Comparison of ENCODE assay signal across 23 cellular contexts in genomic region chr21:44464351-44464750, GRCh38. TPM values are rescaled to one million over a fixed set of nuclear protein-coding genes. Genes with fewer than 3 reads are reported as not detected.
DNase-seq lines count a peak whose midpoint lies in the region; TF ChIP-seq lines count a peak whose summit lies in the region.
"Had no signal": no experiment of that assay in that cellular context is flagged by ENCODE, and none has a peak within 500 bp of the region (broad histone marks: within the 10 kb centered on the region; RNA-seq: fewer than 3 reads in every experiment).

No MANE protein-coding gene starts in this region.

- no peak overlapping the region for H2AFZ ChIP-seq in GM23248

- peak; percentile 43 for DNase-seq in activated effector memory CD4-positive, alpha-beta T cell treated with anti-CD3 and anti-CD28 coated beads, Interleukin-2, amount 50 U/mL, for 16 hours
- DNase-seq in activated effector memory CD4-positive, alpha-beta T cell treated with Interleukin-2 at 50 U/mL for 16 hours, result no peak
- DNase-seq in mesendoderm, result no peak
- DNase-seq in neural crest cell (ENCODE audit: low read depth, low spot score), result no peak
- peak; percentile 48 to 75 for DNase-seq in suprapubic skin (ENCODE audit: low spot score in 2 of 2)
- no peak for DNase-seq in GM23248
- DNase-seq in NCI-H774 (lab: John Stamatoyannopoulos, UW), result no peak
- no peak for DNase-seq in GM13977 (ENCODE audit: low spot score)
- DNase-seq: 8988T; ACHN; AML-193; BE2C; CD4-positive, alpha-beta T cell; CD8-positive, alpha-beta memory T cell; DMS 273 treated with DMSO at 0.1 percent for 48 hours; DMS79; EL; GDM1; HCEC 1CT had no signal

- H2AK5ac ChIP-seq in mesendoderm (ENCODE audit: low read length), result no peak overlapping the region

- H3K56ac ChIP-seq in mesendoderm (ENCODE audit: low read length), result no peak overlapping the region

- no peaks in the 10 kb centered on the region for H3F3A ChIP-seq in GM23248 (ENCODE audit: insufficient read depth)

- H3K4me1 Mint-ChIP-seq in neural crest cell, result peaks cover 4% of the 10 kb centered on the region
- H3K4me1 Mint-ChIP-seq: CD8-positive, alpha-beta memory T cell had no signal

- no peak overlapping the region for H3K4me3 Mint-ChIP-seq in neural crest cell
- H3K4me3 Mint-ChIP-seq: CD14-positive monocyte; CD4-positive, alpha-beta T cell; CD8-positive, alpha-beta memory T cell had no signal

- no peak for TF ChIP-seq POLR2A in suprapubic skin (IDR thresholded peaks at IDR 0.05)

- H3K27me3 Mint-ChIP-seq in neural crest cell (ENCODE audit: low read depth), result no peaks in the 10 kb centered on the region
- H3K27me3 Mint-ChIP-seq: CD4-positive, alpha-beta T cell had no signal

- in situ Hi-C loops in GM23248 (cut with MboI), result no loop called here
- in situ Hi-C loops in GM13977 (cut with MboI; ENCODE audit: low pct_unique_long_range_greater_than_20kb, low sequenced_read_pairs, unreplicated experiment), result loop anchor here (25.0 kb wide), 1 partner anchor 377 kb away; no protein-coding TSS in a partner anchor

- no CpG with 5 or more reads among the region's 12 CpGs for WGBS in mesendoderm (ENCODE audit: extremely low coverage, insufficient coverage, low lambda C conversion rate)
- 89% methylated on average over 12 of the region's 12 CpGs for WGBS in suprapubic skin
- 61 to 66% methylated on average over 12 of the region's 12 CpGs for whole genome bisulfite sequencing in GM23248 (ENCODE audit: low coverage in 1 of 2, low lambda C conversion rate in 2 of 2, missing lambda C conversion rate in 2 of 2), 2 experiments

- H3K4ac ChIP-seq in mesendoderm (ENCODE audit: low read depth, low read length), result no peak overlapping the region

- H3K9me2 ChIP-seq in GM23248 (ENCODE audit: insufficient read depth), result no peaks in the 10 kb centered on the region

- H3K4me2 ChIP-seq in mesendoderm (ENCODE audit: low read length), result no peak overlapping the region
- H3K4me2 ChIP-seq in GM23248 (ENCODE audit: unreplicated experiment), result no peak overlapping the region
- H3K4me2 ChIP-seq: A549; BLaER1 treated with 17β-estradiol and CSF1 and Interleukin-3, amounts not matched to agents 10 nM and 100 nM had no signal

- no peaks in the 10 kb centered on the region for H4K20me1 ChIP-seq in GM23248 (ENCODE audit: insufficient read depth)

- no peak overlapping the region for H2BK5ac ChIP-seq in mesendoderm (ENCODE audit: low read length)

- TF ChIP-seq CTCF in neural crest cell (conservative IDR thresholded peaks at IDR 0.05) (no peak), suprapubic skin (IDR thresholded peaks at IDR 0.05) (no peak), GM13977 (IDR thresholded peaks at IDR 0.05; ENCODE audit: extremely low read depth, insufficient read depth, missing control alignments) (no peak)

- TF ChIP-seq EP300 in suprapubic skin (IDR thresholded peaks at IDR 0.05), result no peak

- H3K36me3 ChIP-seq in mesendoderm (ENCODE audit: control insufficient read depth, insufficient read depth, low read length) (no peaks in the 10 kb centered on the region), suprapubic skin (no peaks in the 10 kb centered on the region), GM23248 (ENCODE audit: low read depth) (no peaks in the 10 kb centered on the region)
- H3K36me3 ChIP-seq: BE2C; BLaER1 treated with 17β-estradiol and CSF1 and Interleukin-3, amounts not matched to agents 10 nM and 100 nM had no signal

- H3K79me2 ChIP-seq in mesendoderm (ENCODE audit: control insufficient read depth, insufficient read depth, low read length), result no peaks in the 10 kb centered on the region
- no peaks in the 10 kb centered on the region for H3K79me2 ChIP-seq in GM23248 (ENCODE audit: insufficient read depth)

- no peak overlapping the region for H4K5ac ChIP-seq in mesendoderm (ENCODE audit: low read length)

- no peak overlapping the region for H2BK120ac ChIP-seq in mesendoderm (ENCODE audit: low read depth, low read length)

- H3K4me3 ChIP-seq in mesendoderm (ENCODE audit: low read length), result no peak overlapping the region
- no peak overlapping the region for H3K4me3 ChIP-seq in suprapubic skin
- H3K4me3 ChIP-seq in GM23248, result no peak overlapping the region
- H3K4me3 ChIP-seq: A549; BLaER1 treated with 17β-estradiol and CSF1 and Interleukin-3, amounts not matched to agents 10 nM and 100 nM; GM12878 had no signal

- no peaks in the 10 kb centered on the region for H3K9me3 Mint-ChIP-seq in neural crest cell
- H3K9me3 Mint-ChIP-seq: CD4-positive, alpha-beta T cell; CD8-positive, alpha-beta memory T cell had no signal

- no peak overlapping the region for H4K8ac ChIP-seq in mesendoderm (ENCODE audit: low read depth, low read length)

- H3K27me3 ChIP-seq in mesendoderm (ENCODE audit: insufficient read depth, low read length, poor library complexity), result no peaks in the 10 kb centered on the region
- no peaks in the 10 kb centered on the region for H3K27me3 ChIP-seq in suprapubic skin
- no peaks in the 10 kb centered on the region for H3K27me3 ChIP-seq in GM23248 (replicated peaks; ENCODE audit: insufficient read depth)
- H3K27me3 ChIP-seq: BE2C; BLaER1 treated with 17β-estradiol and CSF1 and Interleukin-3, amounts not matched to agents 10 nM and 100 nM had no signal

- H3K36me3 Mint-ChIP-seq in neural crest cell (ENCODE audit: low read depth), result no peaks in the 10 kb centered on the region
- H3K36me3 Mint-ChIP-seq: CD14-positive monocyte; CD8-positive, alpha-beta memory T cell had no signal

- H3K9ac ChIP-seq in mesendoderm (ENCODE audit: low read length) (no peak overlapping the region), GM23248 (no peak overlapping the region)
- H3K9ac ChIP-seq: BLaER1 treated with 17β-estradiol and CSF1 and Interleukin-3, amounts not matched to agents 10 nM and 100 nM had no signal

- H3K27ac Mint-ChIP-seq in neural crest cell (ENCODE audit: unreplicated experiment), result peak overlapping the region; percentile 19
- H3K27ac Mint-ChIP-seq: CD4-positive, alpha-beta T cell; CD8-positive, alpha-beta memory T cell had no signal

- H3K27ac ChIP-seq in mesendoderm (ENCODE audit: low read depth, low read length) (no peak overlapping the region), suprapubic skin (no peak overlapping the region), GM23248 (no peak overlapping the region)
- H3K27ac ChIP-seq: A549; BLaER1 treated with 17β-estradiol and CSF1 and Interleukin-3, amounts not matched to agents 10 nM and 100 nM had no signal

- H3K4me1 ChIP-seq in mesendoderm (ENCODE audit: control insufficient read depth, low read depth, low read length) (no peaks in the 10 kb centered on the region), suprapubic skin (no peaks in the 10 kb centered on the region), GM23248 (ENCODE audit: insufficient read depth) (no peaks in the 10 kb centered on the region)
- H3K4me1 ChIP-seq: A549, BE2C had no signal

- H3K18ac ChIP-seq in mesendoderm (ENCODE audit: low read length), result no peak overlapping the region

- H3K9me3 ChIP-seq in suprapubic skin, result no peaks in the 10 kb centered on the region
- no peaks in the 10 kb centered on the region for H3K9me3 ChIP-seq in GM23248 (ENCODE audit: low read depth)
- H3K9me3 ChIP-seq: A549; BE2C; BLaER1 treated with 17β-estradiol and CSF1 and Interleukin-3, amounts not matched to agents 10 nM and 100 nM had no signal

- H3K79me1 ChIP-seq in mesendoderm (ENCODE audit: low read length), result no peaks in the 10 kb centered on the region

- peak overlapping the region; percentile 11 for H3K23ac ChIP-seq in mesendoderm (ENCODE audit: low read length)

- no peak overlapping the region for H2BK15ac ChIP-seq in mesendoderm (replicated peaks; ENCODE audit: low read depth)

RNA-seq across cellular contexts. Expression of gene LRRC3, which starts 9.0 kb away (rescaled TPM):
- polyA plus RNA-seq in mesendoderm (2013, experiment 1 of 2), result 6.9 TPM
- polyA plus RNA-seq in mesendoderm (2013, experiment 2 of 2), result 7.0 TPM
- 9.6 and 10.1 TPM in 2 replicates for total RNA-seq in neural crest cell
- total RNA-seq in suprapubic skin, result 1 to 10 TPM; 3.9 to 6.2 (median 4.7) TPM
- 0.32 and 0.38 TPM in 2 replicates for total RNA-seq in GM23248 (2014; rRNA removed; shearing (Covaris generic))
- polyA plus RNA-seq in GM23248 (2016; fragmentation: Nextera tagmentation; extraction: Ambion mirVana), result 0.28 and 0.29 TPM in 2 replicates

Comparison
In these comparisons a context has a peak if more than half of its experiments do, and no peak if none do; other contexts are left out.
1. DNase-seq: peak in activated effector memory CD4-positive, alpha-beta T cell treated with anti-CD3 and anti-CD28 coated beads, Interleukin-2, amount 50 U/mL, for 16 hours (single experiment) and suprapubic skin (2 of 2); none in activated effector memory CD4-positive, alpha-beta T cell treated with Interleukin-2 at 50 U/mL for 16 hours (single experiment), mesendoderm (single experiment), neural crest cell (single experiment), GM23248 (single experiment), NCI-H774 (single experiment) and GM13977 (single experiment).